ENCODE assay signal across 8 cellular contexts in genomic region chr4:113760094-113760851, GRCh38. TPM values are rescaled to one million over a fixed set of nuclear protein-coding genes. Genes with fewer than 3 reads are reported as not detected.
DNase-seq lines count a peak whose midpoint lies in the region; ATAC-seq, FAIRE-seq and TF ChIP-seq lines count a peak whose summit lies in the region.

No MANE protein-coding gene starts in this region.

- H3K4me1 ChIP-seq in HAP-1 (peaks cover 35% of the 10 kb centered on the region), astrocyte (ENCODE audit: insufficient read depth, low read length) (peaks cover 33% of the 10 kb centered on the region)

- H3K27ac ChIP-seq in astrocyte (ENCODE audit: low read depth, low read length) = peak overlapping the region; percentile 98

- peak overlapping the region; percentile 97 for H3K9ac ChIP-seq in astrocyte (ENCODE audit: low read length)

- H3K9me3 ChIP-seq in HAP-1 (no peaks in the 10 kb centered on the region), astrocyte (ENCODE audit: insufficient read depth, low read depth, low read length) (no peaks in the 10 kb centered on the region)

- peak overlapping the region; percentile 99 for H3K4me3 Mint-ChIP-seq in astrocyte (ENCODE audit: unreplicated experiment)

- no peaks in the 10 kb centered on the region for H3K36me3 ChIP-seq in HAP-1 (replicated peaks)
- H3K36me3 ChIP-seq in astrocyte (ENCODE audit: insufficient read depth, low read length) = peaks cover 6% of the 10 kb centered on the region

- no peaks in the 10 kb centered on the region for H4K20me1 ChIP-seq in astrocyte (ENCODE audit: insufficient read depth, low read length)

- ATAC-seq in HG03354 (IDR thresholded peaks at IDR 0.05; ENCODE audit: poor library complexity, severe bottlenecking, unreplicated experiment) = no peak
- no peak for ATAC-seq in HG03097 (IDR thresholded peaks at IDR 0.05; ENCODE audit: low FRiP score, unreplicated experiment)

- no peaks in the 10 kb centered on the region for H3K36me3 Mint-ChIP-seq in astrocyte (ENCODE audit: low read depth, unreplicated experiment)

- peak overlapping the region; percentile 87 for H3K27ac Mint-ChIP-seq in astrocyte (ENCODE audit: unreplicated experiment)

- peaks cover 22% of the 10 kb centered on the region for H3K4me1 Mint-ChIP-seq in astrocyte (ENCODE audit: low read depth, unreplicated experiment)

- H3K79me2 ChIP-seq in astrocyte (ENCODE audit: insufficient read depth, low read length) = peaks cover 57% of the 10 kb centered on the region

- peak; percentile 12 for DNase-seq in AG08396 (ENCODE audit: low spot score)
- DNase-seq in HAP-1 (ENCODE audit: low spot score in 2 of 2) = peak; percentile 48 to 60
- peak; percentile 21 for DNase-seq in SK-MEL-5 (ENCODE audit: low read depth, low spot score)
- DNase-seq in astrocyte (ENCODE audit: low read depth) = peak; percentile 52
- DNase-seq in retinal pigment epithelial cell (ENCODE audit: low read depth) = no peak

- H2AFZ ChIP-seq in astrocyte (ENCODE audit: low read depth, low read length) = peak overlapping the region; percentile 39

- in situ Hi-C loops in HAP-1 (cut with MboI; ENCODE audit: low sequenced_read_pairs) (loop anchor here (10.0 kb wide), 1 partner anchor 205 kb away; no protein-coding TSS in a partner anchor), SK-MEL-5 (cut with HindIII; ENCODE audit: low pct_unique_long_range_greater_than_20kb, low sequenced_read_pairs) (no loop called here)

- H3K4me2 ChIP-seq in astrocyte (ENCODE audit: low read length) = peak overlapping the region; percentile 98

- H3K4me3 ChIP-seq in HAP-1 (peak overlapping the region; percentile 62), astrocyte (ENCODE audit: insufficient read depth, low read depth, low read length) (peak overlapping the region; percentile 86), iPS-11a (ENCODE audit: low read depth, low read length) (peak overlapping the region; percentile 73), retinal pigment epithelial cell (ENCODE audit: low read length) (peak overlapping the region; percentile 92)

- H3K27me3 ChIP-seq in HAP-1 (ENCODE audit: low read depth) (no peaks in the 10 kb centered on the region), astrocyte (ENCODE audit: insufficient read depth, low read length) (no peaks in the 10 kb centered on the region)

- no peaks in the 10 kb centered on the region for H3K9me3 Mint-ChIP-seq in astrocyte (ENCODE audit: unreplicated experiment)

- TF ChIP-seq CTCF in astrocyte (IDR thresholded peaks at IDR 0.05; ENCODE audit: insufficient read depth, low read depth, low read length) (no peak), retinal pigment epithelial cell (conservative IDR thresholded peaks at IDR 0.05; ENCODE audit: low read depth, low read length) (no peak)

- H3K27me3 Mint-ChIP-seq in astrocyte (ENCODE audit: low read depth, unreplicated experiment) = no peaks in the 10 kb centered on the region

- FAIRE-seq in astrocyte (lab: Jason Lieb, UNC) = peak; percentile 9

RNA-seq across cellular contexts. Expression of gene CAMK2D, which starts 1.3 kb away (rescaled TPM):
- total RNA-seq in SK-MEL-5 (2014; rRNA removed; shearing (Covaris generic)) = 17.2 and 19.3 TPM in 2 replicates
- polyA plus RNA-seq in SK-MEL-5 (2015; cell fraction: cytosol; rRNA removed) = 9.8 and 18.6 TPM in 2 replicates
- polyA plus RNA-seq in SK-MEL-5 (2015; cell fraction: nucleus; rRNA removed) = 13.7 and 16.6 TPM in 2 replicates
- 69.8 and 80.8 TPM in 2 replicates for total RNA-seq in astrocyte
